ENCODE assay signal across 18 cellular contexts in the genomic region with DNA sequence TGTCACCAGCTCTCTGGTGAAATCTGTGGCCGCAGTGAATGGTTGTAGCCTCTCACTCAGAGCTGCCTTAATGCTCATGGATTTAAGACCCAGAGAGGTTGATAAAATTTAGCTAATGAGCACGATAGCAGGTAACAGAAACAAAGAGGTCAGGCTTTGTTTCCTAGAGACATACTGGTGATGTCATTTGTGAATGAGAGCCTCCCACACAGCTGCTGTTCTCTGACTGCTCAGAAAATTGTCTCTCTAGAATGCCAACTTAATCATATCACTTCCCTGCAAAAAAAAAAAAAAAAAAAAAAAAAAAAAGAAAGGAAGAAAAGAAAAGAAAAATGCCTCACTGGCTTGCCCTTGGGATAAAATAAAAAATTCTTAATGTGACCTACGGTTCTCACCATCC.
DNase-seq lines count a peak whose midpoint lies in the region; ATAC-seq and TF ChIP-seq lines count a peak whose summit lies in the region.
"Had no signal": no experiment of that assay in that cellular context is flagged by ENCODE, and none has a peak within 500 bp of the region (broad histone marks: within the 10 kb centered on the region; RNA-seq: fewer than 3 reads in every experiment).

No MANE protein-coding gene starts in this region.

- H3K27ac Mint-ChIP-seq in chondrocyte (ENCODE audit: unreplicated experiment): peak overlapping the region; percentile 80
- no peak overlapping the region for H3K27ac Mint-ChIP-seq in immature natural killer cell
- H3K27ac Mint-ChIP-seq: naive thymus-derived CD4-positive, alpha-beta T cell; type B pancreatic cell had no signal

- H3K9me2 ChIP-seq in neural cell (ENCODE audit: insufficient read depth, low read length): no peaks in the 10 kb centered on the region

- peaks cover 16% of the 10 kb centered on the region for H3K4me1 Mint-ChIP-seq in chondrocyte (ENCODE audit: low read depth)
- no peaks in the 10 kb centered on the region for H3K4me1 Mint-ChIP-seq in immature natural killer cell
- H3K4me1 Mint-ChIP-seq: naive thymus-derived CD4-positive, alpha-beta T cell had no signal

- no peaks in the 10 kb centered on the region for H3K27me3 Mint-ChIP-seq in chondrocyte (ENCODE audit: low read depth)
- H3K27me3 Mint-ChIP-seq in immature natural killer cell (ENCODE audit: low read depth in 3 of 3): peaks cover 0 to 7% (median 2%) of the 10 kb centered on the region in 3 donors
- H3K27me3 Mint-ChIP-seq: type B pancreatic cell had no signal

- TF ChIP-seq CTCF in chondrocyte (IDR thresholded peaks at IDR 0.05): peak; percentile 14
- no peak for TF ChIP-seq CTCF in neural cell (IDR thresholded peaks at IDR 0.05; ENCODE audit: poor library complexity, severe bottlenecking)

- ATAC-seq in HG02840 (IDR thresholded peaks at IDR 0.05; ENCODE audit: low FRiP score, unreplicated experiment) (no peak), GM18498 (IDR thresholded peaks at IDR 0.05; ENCODE audit: unreplicated experiment) (no peak)
- ATAC-seq: naive thymus-derived CD4-positive, alpha-beta T cell had no signal

- peak overlapping the region; percentile 32 for H3K9ac ChIP-seq in neural cell (ENCODE audit: low read length)

- H3K4me2 ChIP-seq in neural cell (ENCODE audit: low read length): no peak overlapping the region

- peak; percentile 51 for DNase-seq in NCI-H1436 treated with DMSO at 0.1 percent for 48 hours (lab: John Stamatoyannopoulos, UW)
- peak; percentile 54 for DNase-seq in NCI-H2171 (lab: John Stamatoyannopoulos, UW)
- no peak for DNase-seq in chondrocyte (ENCODE audit: low spot score)
- no peak for DNase-seq in immature natural killer cell
- DNase-seq: activated CD4-positive, alpha-beta T cell treated with anti-CD3 and anti-CD28 coated beads for 48 hours; activated gamma-delta T cell; cerebellar nuclear complex; effector memory CD4-positive, alpha-beta T cell; Karpas-422; naive thymus-derived CD4-positive, alpha-beta T cell; NCI-H1048; stomach; T-helper 1 cell had no signal

- peak overlapping the region; percentile 35 for H3K27ac ChIP-seq in neural cell (ENCODE audit: low read length)
- H3K27ac ChIP-seq: stomach had no signal

- no peaks in the 10 kb centered on the region for H3K79me2 ChIP-seq in neural cell (replicated peaks; ENCODE audit: insufficient read depth, low read length)

- H3K9me3 Mint-ChIP-seq in chondrocyte (ENCODE audit: low read depth) (no peaks in the 10 kb centered on the region), immature natural killer cell (no peaks in the 10 kb centered on the region)

- no peak for TF ChIP-seq RAD21 in neural cell (conservative IDR thresholded peaks at IDR 0.05)

- no peaks in the 10 kb centered on the region for H3K27me3 ChIP-seq in neural cell (ENCODE audit: insufficient read depth, low read depth, low read length)
- H3K27me3 ChIP-seq: heart right ventricle, stomach had no signal

- no peak for TF ChIP-seq EP300 in neural cell (conservative IDR thresholded peaks at IDR 0.05; ENCODE audit: poor library complexity, severe bottlenecking)

- H3K36me3 Mint-ChIP-seq in chondrocyte (ENCODE audit: low read depth) (no peaks in the 10 kb centered on the region), immature natural killer cell (no peaks in the 10 kb centered on the region)
- H3K36me3 Mint-ChIP-seq: type B pancreatic cell had no signal

- no peak overlapping the region for H3K4me3 Mint-ChIP-seq in chondrocyte (ENCODE audit: unreplicated experiment)
- H3K4me3 Mint-ChIP-seq in immature natural killer cell: no peak overlapping the region
- H3K4me3 Mint-ChIP-seq: naive thymus-derived CD4-positive, alpha-beta T cell; type B pancreatic cell had no signal

- H3K4me3 ChIP-seq in neural cell (ENCODE audit: low read length): no peak overlapping the region
- H3K4me3 ChIP-seq: heart right ventricle, stomach had no signal

- no peaks in the 10 kb centered on the region for H4K20me1 ChIP-seq in neural cell (ENCODE audit: insufficient read depth)

- no peaks in the 10 kb centered on the region for H3K36me3 ChIP-seq in neural cell (ENCODE audit: insufficient read depth, low read length)
- H3K36me3 ChIP-seq: heart right ventricle, stomach had no signal

- H3K9me3 ChIP-seq in neural cell (ENCODE audit: low read length): no peaks in the 10 kb centered on the region
- H3K9me3 ChIP-seq: heart right ventricle, stomach had no signal

- H2AFZ ChIP-seq in neural cell (ENCODE audit: low read depth, low read length): peak overlapping the region; percentile 24

- H3F3A ChIP-seq in neural cell (ENCODE audit: insufficient read depth, low read length, poor library complexity, severe bottlenecking): no peaks in the 10 kb centered on the region

TF ChIP-seq in neural cell, 6 proteins besides CTCF, POLR2A, EP300 and RAD21:
- TF ChIP-seq TAF1 (IDR thresholded peaks at IDR 0.05; ENCODE audit: low read depth): no peak
- TF ChIP-seq, protein P1, sequence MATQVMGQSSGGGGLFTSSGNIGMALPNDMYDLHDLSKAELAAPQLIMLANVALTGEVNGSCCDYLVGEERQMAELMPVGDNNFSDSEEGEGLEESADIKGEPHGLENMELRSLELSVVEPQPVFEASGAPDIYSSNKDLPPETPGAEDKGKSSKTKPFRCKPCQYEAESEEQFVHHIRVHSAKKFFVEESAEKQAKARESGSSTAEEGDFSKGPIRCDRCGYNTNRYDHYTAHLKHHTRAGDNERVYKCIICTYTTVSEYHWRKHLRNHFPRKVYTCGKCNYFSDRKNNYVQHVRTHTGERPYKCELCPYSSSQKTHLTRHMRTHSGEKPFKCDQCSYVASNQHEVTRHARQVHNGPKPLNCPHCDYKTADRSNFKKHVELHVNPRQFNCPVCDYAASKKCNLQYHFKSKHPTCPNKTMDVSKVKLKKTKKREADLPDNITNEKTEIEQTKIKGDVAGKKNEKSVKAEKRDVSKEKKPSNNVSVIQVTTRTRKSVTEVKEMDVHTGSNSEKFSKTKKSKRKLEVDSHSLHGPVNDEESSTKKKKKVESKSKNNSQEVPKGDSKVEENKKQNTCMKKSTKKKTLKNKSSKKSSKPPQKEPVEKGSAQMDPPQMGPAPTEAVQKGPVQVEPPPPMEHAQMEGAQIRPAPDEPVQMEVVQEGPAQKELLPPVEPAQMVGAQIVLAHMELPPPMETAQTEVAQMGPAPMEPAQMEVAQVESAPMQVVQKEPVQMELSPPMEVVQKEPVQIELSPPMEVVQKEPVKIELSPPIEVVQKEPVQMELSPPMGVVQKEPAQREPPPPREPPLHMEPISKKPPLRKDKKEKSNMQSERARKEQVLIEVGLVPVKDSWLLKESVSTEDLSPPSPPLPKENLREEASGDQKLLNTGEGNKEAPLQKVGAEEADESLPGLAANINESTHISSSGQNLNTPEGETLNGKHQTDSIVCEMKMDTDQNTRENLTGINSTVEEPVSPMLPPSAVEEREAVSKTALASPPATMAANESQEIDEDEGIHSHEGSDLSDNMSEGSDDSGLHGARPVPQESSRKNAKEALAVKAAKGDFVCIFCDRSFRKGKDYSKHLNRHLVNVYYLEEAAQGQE (IDR thresholded peaks at IDR 0.05; ENCODE audit: borderline replicate concordance): no peak
- no peak for TF ChIP-seq POLR2AphosphoS5 (IDR thresholded peaks at IDR 0.05)
- TF ChIP-seq SMC3 (conservative IDR thresholded peaks at IDR 0.05; ENCODE audit: poor library complexity): no peak
- no peak for TF ChIP-seq MXI1 (conservative IDR thresholded peaks at IDR 0.05; ENCODE audit: poor library complexity, severe bottlenecking)
- no peak for TF ChIP-seq EZH2 (IDR thresholded peaks at IDR 0.05; ENCODE audit: borderline replicate concordance, insufficient read depth, low read length, poor library complexity, severe bottlenecking)

Comparison
In these comparisons a context has a peak if more than half of its experiments do, and no peak if none do; other contexts are left out.
1. DNase-seq: peak in NCI-H1436 treated with DMSO at 0.1 percent for 48 hours (single experiment) and NCI-H2171 (single experiment); none in chondrocyte (single experiment) and immature natural killer cell (0 of 3).